ENCODE assay signal across 20 cellular contexts in genomic region chrX:132652871-132653270, GRCh38.
A peak's percentile ranks its signal among the peaks of the same experiment; 100 is the strongest.
DNase-seq lines count a peak whose midpoint lies in the region; TF ChIP-seq lines count a peak whose summit lies in the region.
"Had no signal": no experiment of that assay in that cellular context is flagged by ENCODE, and none has a peak within 500 bp of the region (broad histone marks: within the 10 kb centered on the region; RNA-seq: fewer than 3 reads in every experiment).

No MANE protein-coding gene starts in this region.

- DNase-seq in AG10803 (ENCODE audit: low read depth) (peak; percentile 61), HCEC 1CT (peak; percentile 6), fibroblast of villous mesenchyme (ENCODE audit: low read depth) (peak; percentile 14), renal cortical epithelial cell (ENCODE audit: low read depth) (peak; percentile 55), GM13977 (ENCODE audit: low spot score) (no peak), middle frontal gyrus (ENCODE audit: extremely low spot score, low spot score) (no peak), pons (ENCODE audit: low spot score) (no peak)
- DNase-seq in activated naive CD4-positive, alpha-beta T cell treated with Interleukin-2 at 50 U/mL for 16 hours = no peak
- DNase-seq: CD4-positive, CD25-positive, alpha-beta regulatory T cell; DMS153; DND-41; KBM-7; MV-4-11; NCI-H1105; NCI-H1436 treated with DMSO at 0.1 percent for 48 hours; NCI-H2029; NCI-H446 treated with DMSO at 0.1 percent for 48 hours; NCI-H526; SHP77 had no signal

- TF ChIP-seq CTCF in AG10803 (conservative IDR thresholded peaks at IDR 0.05; ENCODE audit: low read length) (no peak), fibroblast of villous mesenchyme (IDR thresholded peaks at IDR 0.05; ENCODE audit: insufficient read depth, low read depth, low read length) (no peak), GM13977 (IDR thresholded peaks at IDR 0.05; ENCODE audit: extremely low read depth, insufficient read depth, missing control alignments) (no peak)

- H3K4me3 ChIP-seq in AG10803 (ENCODE audit: low read length) (no peak overlapping the region), fibroblast of villous mesenchyme (ENCODE audit: low read depth, low read length) (no peak overlapping the region)
- H3K4me3 ChIP-seq: HAP-1 had no signal

- in situ Hi-C loops in GM13977 (cut with MboI; ENCODE audit: low pct_unique_long_range_greater_than_20kb, low sequenced_read_pairs, unreplicated experiment) = no loop called here

Comparison
In these comparisons a context has a peak if more than half of its experiments do, and no peak if none do; other contexts are left out.
1. DNase-seq: peak in AG10803 (single experiment), HCEC 1CT (single experiment), fibroblast of villous mesenchyme (single experiment) and renal cortical epithelial cell (single experiment); none in GM13977 (single experiment), middle frontal gyrus (single experiment), pons (single experiment) and activated naive CD4-positive, alpha-beta T cell treated with Interleukin-2 at 50 U/mL for 16 hours (single experiment).